In genomic region chr17:82367724-82368524, GRCh38 we compare ENCODE assay signal across 12 cellular contexts.
A peak's percentile ranks its signal among the peaks of the same experiment; 100 is the strongest.
DNase-seq lines count a peak whose midpoint lies in the region; ATAC-seq, FAIRE-seq and TF ChIP-seq lines count a peak whose summit lies in the region.
"Had no signal": no experiment of that assay in that cellular context is flagged by ENCODE, and none has a peak within 500 bp of the region (broad histone marks: within the 10 kb centered on the region; RNA-seq: fewer than 3 reads in every experiment).

No MANE protein-coding gene starts in this region.

- H3K27me3 ChIP-seq in brain microvascular endothelial cell (replicated peaks) = peaks cover 31% of the 10 kb centered on the region

- H3K27ac ChIP-seq in brain microvascular endothelial cell = no peak overlapping the region
- H3K27ac ChIP-seq: KMS-11 had no signal

- no peak for ATAC-seq in HG02610 (IDR thresholded peaks at IDR 0.05; ENCODE audit: unreplicated experiment)
- ATAC-seq: left colon had no signal

- TF ChIP-seq CTCF in fibroblast of mammary gland (conservative IDR thresholded peaks at IDR 0.05; ENCODE audit: control insufficient read depth, insufficient read depth, low read depth, low read length) (no peak), brain microvascular endothelial cell (IDR thresholded peaks at IDR 0.05; ENCODE audit: low read depth, low read length, missing control alignments) (no peak)

- POLR2A ChIA-PET in HEK293T (lab: Yijun Ruan, JAX) = interaction anchor here (1.0 to 2.5 kb wide), 2 partner anchors 10 to 11 kb away, joined by 4 to 22 read pairs; partner anchors contain the start of gene TEX19

- DNase-seq in EH (ENCODE audit: low read depth) (peak; percentile 16), HEK293T (ENCODE audit: extremely low spot score) (peak; percentile 92), NOMO-1 (lab: John Stamatoyannopoulos, UW; ENCODE audit: unreplicated experiment in 2 of 2) (peak; percentile 74 to 75), fibroblast of mammary gland (ENCODE audit: low read depth) (peak; percentile 10), urothelium cell line (ENCODE audit: low spot score) (no peak), hypothalamus (lab: John Stamatoyannopoulos, UW) (no peak), brain microvascular endothelial cell (no peak)
- DNase-seq: activated T-cell treated with anti-CD3 and anti-CD28 coated beads, Interleukin-2, amount 50 U/mL, for 1 hour; left colon had no signal

- CTCF ChIA-PET in HEK293T (lab: Yijun Ruan, JAX) = interaction anchor here (0.6 kb wide), 1 partner anchor 337 kb away, joined by 5 read pairs; no protein-coding TSS in a partner anchor

- FAIRE-seq in urothelium cell line (lab: Jason Lieb, UNC) = no peak
- FAIRE-seq: GM19239 had no signal

- in situ Hi-C loops in brain microvascular endothelial cell (cut with HindIII; ENCODE audit: low pct_ligation_motif_present, low sequenced_read_pairs) = no loop called here

- H3K36me3 ChIP-seq in brain microvascular endothelial cell (replicated peaks) = no peaks in the 10 kb centered on the region

- H3K4me3 ChIP-seq in fibroblast of mammary gland (ENCODE audit: control insufficient read depth, low read depth, low read length) (no peak overlapping the region), brain microvascular endothelial cell (ENCODE audit: low read depth, low read length) (no peak overlapping the region)

TF ChIP-seq in HEK293T, 16 proteins besides CTCF, POLR2A, EP300 and RAD21:
- TF ChIP-seq LEF1 (IDR thresholded peaks at IDR 0.05; ENCODE audit: borderline replicate concordance) (no peak), TARDBP (IDR thresholded peaks at IDR 0.05) (no peak), PKNOX1 (IDR thresholded peaks at IDR 0.05) (no peak; the same call in 1 of the 2 replicates), ARNT (IDR thresholded peaks at IDR 0.05) (no peak), CTBP1 (IDR thresholded peaks at IDR 0.05; ENCODE audit: borderline replicate concordance) (no peak), FOXK2 (IDR thresholded peaks at IDR 0.05) (no peak), HDGF (IDR thresholded peaks at IDR 0.05; ENCODE audit: borderline replicate concordance) (no peak), BHLHE40 (IDR thresholded peaks at IDR 0.05; ENCODE audit: borderline replicate concordance) (no peak), ELF4 (IDR thresholded peaks at IDR 0.05) (no peak), FOXM1 (IDR thresholded peaks at IDR 0.05; ENCODE audit: borderline replicate concordance) (no peak), ZNF384 (IDR thresholded peaks at IDR 0.05) (no peak), NFRKB (IDR thresholded peaks at IDR 0.05) (no peak), FOXA1 (IDR thresholded peaks at IDR 0.05) (no peak), SP1 (IDR thresholded peaks at IDR 0.05) (no peak), SUZ12 (IDR thresholded peaks at IDR 0.05) (no peak), L3MBTL2 (conservative IDR thresholded peaks at IDR 0.05) (no peak)

Comparison
In these comparisons a context has a peak if more than half of its experiments do, and no peak if none do; other contexts are left out.
1. DNase-seq: peak in EH (single experiment), HEK293T (single experiment), NOMO-1 (2 of 2) and fibroblast of mammary gland (single experiment); none in urothelium cell line (single experiment), hypothalamus (0 of 51) and brain microvascular endothelial cell (single experiment).